In genomic region chr2:224135881-224136280, GRCh38 we compare ENCODE assay signal across 16 cellular contexts.
DNase-seq lines count a peak whose midpoint lies in the region; ATAC-seq and TF ChIP-seq lines count a peak whose summit lies in the region.
"Had no signal": no experiment of that assay in that cellular context is flagged by ENCODE, and none has a peak within 500 bp of the region (broad histone marks: within the 10 kb centered on the region; RNA-seq: fewer than 3 reads in every experiment).

No MANE protein-coding gene starts in this region.

- DNase-seq in A673 (ENCODE audit: low spot score) (no peak), GM23338 (ENCODE audit: low spot score) (no peak), amniotic epithelial cell (ENCODE audit: low read depth) (peak; percentile 21), trophoblast cell (peak; percentile 67 to 92)
- DNase-seq in stimulated activated naive CD4-positive, alpha-beta T cell treated with Interleukin-2 at 50 U/mL for 16 hours (lab: John Stamatoyannopoulos, UW): no peak
- DNase-seq: 8988T; C1 segment of cervical spinal cord; Calu3; CD4-positive, alpha-beta memory T cell; COR-L47; DND-41; H7; HCEC 1CT had no signal

- H3K9me2 ChIP-seq in GM23338 (ENCODE audit: insufficient read depth): no peaks in the 10 kb centered on the region; the same call in 1 of the 2 replicates

- no peak overlapping the region for H2BK120ac ChIP-seq in trophoblast cell (ENCODE audit: insufficient read depth, low read length, poor library complexity)

- H3K9me3 ChIP-seq in A673 (ENCODE audit: low read depth, low read length, poor library complexity, severe bottlenecking) (no peaks in the 10 kb centered on the region), trophoblast cell (ENCODE audit: insufficient read depth, low read depth, low read length) (no peaks in the 10 kb centered on the region)
- H3K9me3 ChIP-seq: A549 had no signal

- H3K36me3 ChIP-seq in A673 (ENCODE audit: insufficient read depth, low read length, poor library complexity, severe bottlenecking): no peaks in the 10 kb centered on the region
- H3K36me3 ChIP-seq in GM23338 (ENCODE audit: insufficient read depth): no peaks in the 10 kb centered on the region
- H3K36me3 ChIP-seq in trophoblast cell (ENCODE audit: control insufficient read depth in 1 of 2, insufficient read depth in 2 of 2, low read length in 2 of 2): peaks cover 0 to 2% of the 10 kb centered on the region in 2 experiments

- H3K14ac ChIP-seq in trophoblast cell (ENCODE audit: low read length): no peak overlapping the region

- H3K27ac ChIP-seq in A673 (ENCODE audit: low read depth, low read length, poor library complexity, severe bottlenecking) (peak overlapping the region; percentile 97), GM23338 (ENCODE audit: low read depth) (no peak overlapping the region), trophoblast cell (ENCODE audit: low read depth, low read length) (no peak overlapping the region)
- H3K27ac ChIP-seq: A549 had no signal

- WGBS in trophoblast cell (ENCODE audit: extremely low coverage, insufficient coverage, insufficient read length): no CpG with 5 or more reads among the region's 5 CpGs

- H3K18ac ChIP-seq in trophoblast cell (ENCODE audit: low read length): no peak overlapping the region

- no peak overlapping the region for H3K4ac ChIP-seq in trophoblast cell (ENCODE audit: low read depth, low read length)

- peaks cover 3% of the 10 kb centered on the region for H3K27me3 Mint-ChIP-seq in GM23338 (ENCODE audit: insufficient read depth, low read depth, poor library complexity)

- ATAC-seq in GM23338 (no peak), GM19324 (IDR thresholded peaks at IDR 0.05; ENCODE audit: low FRiP score, unreplicated experiment) (no peak), GM21717 (IDR thresholded peaks at IDR 0.05; ENCODE audit: unreplicated experiment) (no peak)
- ATAC-seq: A549 had no signal

- no TSS peak for BruUV-seq in A673 (replicated peaks; lab: Mats Ljungman, UMichigan)

- no peak overlapping the region for H4K12ac ChIP-seq in trophoblast cell (ENCODE audit: low read depth, low read length)

- H2AFZ ChIP-seq in GM23338 (peak overlapping the region; percentile 63; the same call in 1 of the 2 replicates), trophoblast cell (ENCODE audit: insufficient read depth, low read length, poor library complexity) (no peak overlapping the region)

- POLR2A ChIA-PET in A673 (lab: Charles Lee; ENCODE audit: low non-redundant PET): no interaction called here

- H3K4me1 Mint-ChIP-seq in GM23338: peaks cover 3% of the 10 kb centered on the region; the same call in 2 of the 3 replicates
- H3K4me1 Mint-ChIP-seq: CD4-positive, alpha-beta memory T cell had no signal

- no peaks in the 10 kb centered on the region for H3K36me3 Mint-ChIP-seq in GM23338 (ENCODE audit: low read depth)
- H3K36me3 Mint-ChIP-seq: CD4-positive, alpha-beta memory T cell had no signal

- no peaks in the 10 kb centered on the region for H4K20me1 ChIP-seq in GM23338 (replicated peaks; ENCODE audit: insufficient read depth)

- no peak overlapping the region for H3K9ac ChIP-seq in trophoblast cell (ENCODE audit: low read length)

- H3K4me2 ChIP-seq in GM23338 (no peak overlapping the region), trophoblast cell (ENCODE audit: low read length) (no peak overlapping the region)
- H3K4me2 ChIP-seq: A549 had no signal

- no peak overlapping the region for H4K91ac ChIP-seq in trophoblast cell (ENCODE audit: low read depth, low read length)

- H3K4me1 ChIP-seq in A673 (ENCODE audit: insufficient read depth, low read length, poor library complexity, severe bottlenecking) (peaks cover 67% of the 10 kb centered on the region), GM23338 (ENCODE audit: insufficient read depth) (no peaks in the 10 kb centered on the region), trophoblast cell (ENCODE audit: control insufficient read depth in 1 of 2, insufficient read depth in 2 of 2, low read length in 2 of 2) (peaks cover 2 to 9% of the 10 kb centered on the region in 2 experiments)
- H3K4me1 ChIP-seq: A549 had no signal

- H3F3A ChIP-seq in GM23338 (replicated peaks; ENCODE audit: low read depth): no peaks in the 10 kb centered on the region

- H3K79me2 ChIP-seq in GM23338 (replicated peaks; ENCODE audit: insufficient read depth): no peaks in the 10 kb centered on the region
- no peaks in the 10 kb centered on the region for H3K79me2 ChIP-seq in trophoblast cell (ENCODE audit: control insufficient read depth, insufficient read depth, low read length, poor library complexity)

- no peak overlapping the region for H3K4me3 Mint-ChIP-seq in GM23338
- H3K4me3 Mint-ChIP-seq: CD4-positive, alpha-beta memory T cell had no signal

- no peak overlapping the region for H4K8ac ChIP-seq in trophoblast cell (ENCODE audit: low read depth, low read length)

- TF ChIP-seq CTCF in A673 (conservative IDR thresholded peaks at IDR 0.05; ENCODE audit: low read depth, low read length): no peak
- no peak for TF ChIP-seq CTCF in GM23338 (conservative IDR thresholded peaks at IDR 0.05; ENCODE audit: low read depth in 2 of 2)

- no peaks in the 10 kb centered on the region for H3K9me3 Mint-ChIP-seq in GM23338

- H3K27me3 ChIP-seq in A673 (replicated peaks; ENCODE audit: insufficient read depth, low read depth, low read length, poor library complexity) (no peaks in the 10 kb centered on the region), GM23338 (ENCODE audit: insufficient read depth) (no peaks in the 10 kb centered on the region), trophoblast cell (ENCODE audit: insufficient read depth, low read length) (no peaks in the 10 kb centered on the region)

- H3K27ac Mint-ChIP-seq in GM23338: no peak overlapping the region
- H3K27ac Mint-ChIP-seq: CD4-positive, alpha-beta memory T cell had no signal

- CTCF ChIA-PET in A673 (lab: Charles Lee): interaction anchor here (1.0 kb wide), 1 partner anchor 142 kb away, joined by 3 read pairs; no protein-coding TSS in a partner anchor

- intact Hi-C loops in A673 (cut with micrococcal nuclease; ENCODE audit: unreplicated experiment): loop anchor here (2.0 to 5.0 kb wide), 4 partner anchors 85 to 389 kb away; no protein-coding TSS in a partner anchor

- H2AK5ac ChIP-seq in trophoblast cell (ENCODE audit: low read length): no peak overlapping the region

- H2BK12ac ChIP-seq in trophoblast cell (ENCODE audit: low read length): no peak overlapping the region

- H3K79me1 ChIP-seq in trophoblast cell (ENCODE audit: low read length): peaks cover 1% of the 10 kb centered on the region

- H3K4me3 ChIP-seq in A673 (ENCODE audit: low read depth, low read length, poor library complexity, severe bottlenecking): no peak overlapping the region
- no peak overlapping the region for H3K4me3 ChIP-seq in GM23338
- H3K4me3 ChIP-seq in trophoblast cell (ENCODE audit: low read depth, low read length): no peak overlapping the region
- H3K4me3 ChIP-seq: A549 had no signal

- H2BK5ac ChIP-seq in trophoblast cell (ENCODE audit: low read depth, low read length, poor library complexity): no peak overlapping the region

- no peak overlapping the region for H3K23ac ChIP-seq in trophoblast cell (ENCODE audit: low read length)

TF ChIP-seq in GM23338, 12 proteins besides CTCF, POLR2A, EP300 and RAD21 (continues in another document):
- TF ChIP-seq POLR2AphosphoS5 (IDR thresholded peaks at IDR 0.05; ENCODE audit: low read depth): no peak

Comparison
In these comparisons a context has a peak if more than half of its experiments do, and no peak if none do; other contexts are left out.
1. DNase-seq: peak in amniotic epithelial cell (single experiment) and trophoblast cell (2 of 2); none in A673 (single experiment), GM23338 (single experiment) and stimulated activated naive CD4-positive, alpha-beta T cell treated with Interleukin-2 at 50 U/mL for 16 hours (single experiment).